1 cellular context compared by ENCODE assay signal in the genomic region with DNA sequence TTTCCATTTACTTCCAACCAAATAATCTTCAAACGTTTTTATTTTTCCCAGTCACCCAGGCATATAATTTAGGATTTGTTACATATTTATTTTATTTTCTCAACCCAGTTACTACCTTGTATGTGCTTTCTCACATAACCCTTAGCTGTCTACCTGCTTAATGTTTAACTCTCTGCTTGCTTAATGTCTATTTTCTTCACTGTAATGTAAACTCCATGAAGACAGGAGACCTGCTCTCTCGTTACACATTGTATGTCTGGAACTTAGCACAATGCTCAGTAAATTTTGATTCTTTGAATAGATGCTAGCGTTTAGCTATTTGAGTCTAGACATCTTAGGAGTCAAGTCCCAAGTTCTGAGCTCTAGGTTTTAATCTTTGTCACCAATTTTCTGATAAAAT.
TF ChIP-seq lines count a peak whose summit lies in the region.

No MANE protein-coding gene starts in this region.

TF ChIP-seq in HepG2, 621 proteins besides CTCF, POLR2A, EP300 and RAD21 (continued from another document):
- TF ChIP-seq, protein P1, sequence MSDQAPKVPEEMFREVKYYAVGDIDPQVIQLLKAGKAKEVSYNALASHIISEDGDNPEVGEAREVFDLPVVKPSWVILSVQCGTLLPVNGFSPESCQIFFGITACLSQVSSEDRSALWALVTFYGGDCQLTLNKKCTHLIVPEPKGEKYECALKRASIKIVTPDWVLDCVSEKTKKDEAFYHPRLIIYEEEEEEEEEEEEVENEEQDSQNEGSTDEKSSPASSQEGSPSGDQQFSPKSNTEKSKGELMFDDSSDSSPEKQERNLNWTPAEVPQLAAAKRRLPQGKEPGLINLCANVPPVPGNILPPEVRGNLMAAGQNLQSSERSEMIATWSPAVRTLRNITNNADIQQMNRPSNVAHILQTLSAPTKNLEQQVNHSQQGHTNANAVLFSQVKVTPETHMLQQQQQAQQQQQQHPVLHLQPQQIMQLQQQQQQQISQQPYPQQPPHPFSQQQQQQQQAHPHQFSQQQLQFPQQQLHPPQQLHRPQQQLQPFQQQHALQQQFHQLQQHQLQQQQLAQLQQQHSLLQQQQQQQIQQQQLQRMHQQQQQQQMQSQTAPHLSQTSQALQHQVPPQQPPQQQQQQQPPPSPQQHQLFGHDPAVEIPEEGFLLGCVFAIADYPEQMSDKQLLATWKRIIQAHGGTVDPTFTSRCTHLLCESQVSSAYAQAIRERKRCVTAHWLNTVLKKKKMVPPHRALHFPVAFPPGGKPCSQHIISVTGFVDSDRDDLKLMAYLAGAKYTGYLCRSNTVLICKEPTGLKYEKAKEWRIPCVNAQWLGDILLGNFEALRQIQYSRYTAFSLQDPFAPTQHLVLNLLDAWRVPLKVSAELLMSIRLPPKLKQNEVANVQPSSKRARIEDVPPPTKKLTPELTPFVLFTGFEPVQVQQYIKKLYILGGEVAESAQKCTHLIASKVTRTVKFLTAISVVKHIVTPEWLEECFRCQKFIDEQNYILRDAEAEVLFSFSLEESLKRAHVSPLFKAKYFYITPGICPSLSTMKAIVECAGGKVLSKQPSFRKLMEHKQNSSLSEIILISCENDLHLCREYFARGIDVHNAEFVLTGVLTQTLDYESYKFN (CRISPR knock-in tag; conservative IDR thresholded peaks at IDR 0.05): peak; percentile 43; the same call in 1 of the 2 replicates
- TF ChIP-seq, protein P2, sequence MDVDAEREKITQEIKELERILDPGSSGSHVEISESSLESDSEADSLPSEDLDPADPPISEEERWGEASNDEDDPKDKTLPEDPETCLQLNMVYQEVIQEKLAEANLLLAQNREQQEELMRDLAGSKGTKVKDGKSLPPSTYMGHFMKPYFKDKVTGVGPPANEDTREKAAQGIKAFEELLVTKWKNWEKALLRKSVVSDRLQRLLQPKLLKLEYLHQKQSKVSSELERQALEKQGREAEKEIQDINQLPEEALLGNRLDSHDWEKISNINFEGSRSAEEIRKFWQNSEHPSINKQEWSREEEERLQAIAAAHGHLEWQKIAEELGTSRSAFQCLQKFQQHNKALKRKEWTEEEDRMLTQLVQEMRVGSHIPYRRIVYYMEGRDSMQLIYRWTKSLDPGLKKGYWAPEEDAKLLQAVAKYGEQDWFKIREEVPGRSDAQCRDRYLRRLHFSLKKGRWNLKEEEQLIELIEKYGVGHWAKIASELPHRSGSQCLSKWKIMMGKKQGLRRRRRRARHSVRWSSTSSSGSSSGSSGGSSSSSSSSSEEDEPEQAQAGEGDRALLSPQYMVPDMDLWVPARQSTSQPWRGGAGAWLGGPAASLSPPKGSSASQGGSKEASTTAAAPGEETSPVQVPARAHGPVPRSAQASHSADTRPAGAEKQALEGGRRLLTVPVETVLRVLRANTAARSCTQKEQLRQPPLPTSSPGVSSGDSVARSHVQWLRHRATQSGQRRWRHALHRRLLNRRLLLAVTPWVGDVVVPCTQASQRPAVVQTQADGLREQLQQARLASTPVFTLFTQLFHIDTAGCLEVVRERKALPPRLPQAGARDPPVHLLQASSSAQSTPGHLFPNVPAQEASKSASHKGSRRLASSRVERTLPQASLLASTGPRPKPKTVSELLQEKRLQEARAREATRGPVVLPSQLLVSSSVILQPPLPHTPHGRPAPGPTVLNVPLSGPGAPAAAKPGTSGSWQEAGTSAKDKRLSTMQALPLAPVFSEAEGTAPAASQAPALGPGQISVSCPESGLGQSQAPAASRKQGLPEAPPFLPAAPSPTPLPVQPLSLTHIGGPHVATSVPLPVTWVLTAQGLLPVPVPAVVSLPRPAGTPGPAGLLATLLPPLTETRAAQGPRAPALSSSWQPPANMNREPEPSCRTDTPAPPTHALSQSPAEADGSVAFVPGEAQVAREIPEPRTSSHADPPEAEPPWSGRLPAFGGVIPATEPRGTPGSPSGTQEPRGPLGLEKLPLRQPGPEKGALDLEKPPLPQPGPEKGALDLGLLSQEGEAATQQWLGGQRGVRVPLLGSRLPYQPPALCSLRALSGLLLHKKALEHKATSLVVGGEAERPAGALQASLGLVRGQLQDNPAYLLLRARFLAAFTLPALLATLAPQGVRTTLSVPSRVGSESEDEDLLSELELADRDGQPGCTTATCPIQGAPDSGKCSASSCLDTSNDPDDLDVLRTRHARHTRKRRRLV (CRISPR knock-in tag; IDR thresholded peaks at IDR 0.05): no peak
- peak; percentile 63 for TF ChIP-seq CEBPG (CRISPR knock-in tag; IDR thresholded peaks at IDR 0.05)
- TF ChIP-seq, protein P3, sequence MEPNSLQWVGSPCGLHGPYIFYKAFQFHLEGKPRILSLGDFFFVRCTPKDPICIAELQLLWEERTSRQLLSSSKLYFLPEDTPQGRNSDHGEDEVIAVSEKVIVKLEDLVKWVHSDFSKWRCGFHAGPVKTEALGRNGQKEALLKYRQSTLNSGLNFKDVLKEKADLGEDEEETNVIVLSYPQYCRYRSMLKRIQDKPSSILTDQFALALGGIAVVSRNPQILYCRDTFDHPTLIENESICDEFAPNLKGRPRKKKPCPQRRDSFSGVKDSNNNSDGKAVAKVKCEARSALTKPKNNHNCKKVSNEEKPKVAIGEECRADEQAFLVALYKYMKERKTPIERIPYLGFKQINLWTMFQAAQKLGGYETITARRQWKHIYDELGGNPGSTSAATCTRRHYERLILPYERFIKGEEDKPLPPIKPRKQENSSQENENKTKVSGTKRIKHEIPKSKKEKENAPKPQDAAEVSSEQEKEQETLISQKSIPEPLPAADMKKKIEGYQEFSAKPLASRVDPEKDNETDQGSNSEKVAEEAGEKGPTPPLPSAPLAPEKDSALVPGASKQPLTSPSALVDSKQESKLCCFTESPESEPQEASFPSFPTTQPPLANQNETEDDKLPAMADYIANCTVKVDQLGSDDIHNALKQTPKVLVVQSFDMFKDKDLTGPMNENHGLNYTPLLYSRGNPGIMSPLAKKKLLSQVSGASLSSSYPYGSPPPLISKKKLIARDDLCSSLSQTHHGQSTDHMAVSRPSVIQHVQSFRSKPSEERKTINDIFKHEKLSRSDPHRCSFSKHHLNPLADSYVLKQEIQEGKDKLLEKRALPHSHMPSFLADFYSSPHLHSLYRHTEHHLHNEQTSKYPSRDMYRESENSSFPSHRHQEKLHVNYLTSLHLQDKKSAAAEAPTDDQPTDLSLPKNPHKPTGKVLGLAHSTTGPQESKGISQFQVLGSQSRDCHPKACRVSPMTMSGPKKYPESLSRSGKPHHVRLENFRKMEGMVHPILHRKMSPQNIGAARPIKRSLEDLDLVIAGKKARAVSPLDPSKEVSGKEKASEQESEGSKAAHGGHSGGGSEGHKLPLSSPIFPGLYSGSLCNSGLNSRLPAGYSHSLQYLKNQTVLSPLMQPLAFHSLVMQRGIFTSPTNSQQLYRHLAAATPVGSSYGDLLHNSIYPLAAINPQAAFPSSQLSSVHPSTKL (CRISPR knock-in tag; IDR thresholded peaks at IDR 0.05): peak; percentile 32; the same call in 1 of the 2 replicates
- TF ChIP-seq, protein P4, sequence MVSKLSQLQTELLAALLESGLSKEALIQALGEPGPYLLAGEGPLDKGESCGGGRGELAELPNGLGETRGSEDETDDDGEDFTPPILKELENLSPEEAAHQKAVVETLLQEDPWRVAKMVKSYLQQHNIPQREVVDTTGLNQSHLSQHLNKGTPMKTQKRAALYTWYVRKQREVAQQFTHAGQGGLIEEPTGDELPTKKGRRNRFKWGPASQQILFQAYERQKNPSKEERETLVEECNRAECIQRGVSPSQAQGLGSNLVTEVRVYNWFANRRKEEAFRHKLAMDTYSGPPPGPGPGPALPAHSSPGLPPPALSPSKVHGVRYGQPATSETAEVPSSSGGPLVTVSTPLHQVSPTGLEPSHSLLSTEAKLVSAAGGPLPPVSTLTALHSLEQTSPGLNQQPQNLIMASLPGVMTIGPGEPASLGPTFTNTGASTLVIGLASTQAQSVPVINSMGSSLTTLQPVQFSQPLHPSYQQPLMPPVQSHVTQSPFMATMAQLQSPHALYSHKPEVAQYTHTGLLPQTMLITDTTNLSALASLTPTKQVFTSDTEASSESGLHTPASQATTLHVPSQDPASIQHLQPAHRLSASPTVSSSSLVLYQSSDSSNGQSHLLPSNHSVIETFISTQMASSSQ (IDR thresholded peaks at IDR 0.05; ENCODE audit: low read depth): peak; percentile 84
- TF ChIP-seq, protein P4 (CRISPR knock-in tag; IDR thresholded peaks at IDR 0.05; ENCODE audit: borderline replicate concordance): 0 out of 2 replicates have a peak, but pooled peaks have one; percentile 31
